27 cellular contexts compared by ENCODE assay signal in the genomic region with DNA sequence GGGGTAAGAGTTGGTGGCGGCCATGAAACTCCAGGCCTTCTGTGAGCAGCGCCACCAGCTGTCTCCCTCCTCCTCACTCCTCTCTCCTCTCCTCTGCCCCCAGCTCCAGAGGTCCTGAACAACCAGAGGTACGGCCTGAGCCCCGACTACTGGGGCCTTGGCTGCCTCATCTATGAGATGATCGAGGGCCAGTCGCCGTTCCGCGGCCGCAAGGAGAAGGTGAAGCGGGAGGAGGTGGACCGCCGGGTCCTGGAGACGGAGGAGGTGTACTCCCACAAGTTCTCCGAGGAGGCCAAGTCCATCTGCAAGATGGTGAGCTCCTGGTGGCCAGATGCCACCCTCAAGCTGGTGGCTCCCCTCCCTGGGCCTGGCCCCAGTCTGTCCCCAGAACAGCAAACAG.
DNase-seq lines count a peak whose midpoint lies in the region; ATAC-seq, FAIRE-seq and TF ChIP-seq lines count a peak whose summit lies in the region.
"Had no signal": no experiment of that assay in that cellular context is flagged by ENCODE, and none has a peak within 500 bp of the region (broad histone marks: within the 10 kb centered on the region; RNA-seq: fewer than 3 reads in every experiment).

No MANE protein-coding gene starts in this region.

- H3K4me2 ChIP-seq in H1 (ENCODE audit: insufficient read depth in 1 of 2, low read depth in 2 of 2, low read length in 2 of 2): no peak overlapping the region
- H3K4me2 ChIP-seq: GM23338 had no signal

- H3K4me1 ChIP-seq in right atrium auricular region (peaks cover 0 to 35% of the 10 kb centered on the region in 2 donors), H1 (replicated peaks in 1 of 4; ENCODE audit: control insufficient read depth in 3 of 4, insufficient read depth in 4 of 4, low read length in 3 of 4) (peaks cover 0 to 2% (median 0%) of the 10 kb centered on the region in 4 experiments; a peak in 4 of 7 replicates), lower lobe of right lung (peaks cover 28% of the 10 kb centered on the region), upper lobe of right lung (peaks cover 13% of the 10 kb centered on the region)
- H3K4me1 ChIP-seq: BE2C, HAP-1 had no signal

- H3K36me3 Mint-ChIP-seq in activated T-helper 1 cell treated with anti-CD3 and anti-CD28 coated beads, Interleukin-12 subunit alpha, Interleukin-12 subunit beta, Interleukin-2, Interleukin-4 antibody, amounts not matched to agents 30 ng/mL and 10 ng/mL and 1 ng/mL, durations not matched to agents 14 hours and 24 hours and 36 hours (ENCODE audit: low read depth): peaks cover 20% of the 10 kb centered on the region

- intact Hi-C loops in Right ventricle myocardium superior (cut with DNase I) (no loop called here), lower lobe of right lung (cut with DNase I) (no loop called here), upper lobe of right lung (cut with DNase I) (no loop called here)
- intact Hi-C loops in activated T-helper 1 cell treated with anti-CD3 and anti-CD28 coated beads, Interleukin-12 subunit alpha, Interleukin-12 subunit beta, Interleukin-2, Interleukin-4 antibody, amounts not matched to agents 30 ng/mL and 10 ng/mL and 1 ng/mL, durations not matched to agents 14 hours and 24 hours and 36 hours (cut with micrococcal nuclease): loop anchor here (10.0 kb wide), 1 partner anchor 101 kb away; a partner anchor contains a TSS

- H3K36me3 ChIP-seq in right atrium auricular region: peaks cover 17% of the 10 kb centered on the region
- no peaks in the 10 kb centered on the region for H3K36me3 ChIP-seq in H1 (ENCODE audit: control insufficient read depth in 2 of 4, insufficient read depth in 4 of 4, low read length in 3 of 4)
- H3K36me3 ChIP-seq in lower lobe of right lung: peaks cover 60% of the 10 kb centered on the region
- peaks cover 30% of the 10 kb centered on the region for H3K36me3 ChIP-seq in upper lobe of right lung
- H3K36me3 ChIP-seq: BE2C, HAP-1 had no signal

- H3K4me1 Mint-ChIP-seq in activated T-helper 1 cell treated with anti-CD3 and anti-CD28 coated beads, Interleukin-12 subunit alpha, Interleukin-12 subunit beta, Interleukin-2, Interleukin-4 antibody, amounts not matched to agents 30 ng/mL and 10 ng/mL and 1 ng/mL, durations not matched to agents 14 hours and 24 hours and 36 hours (ENCODE audit: low read depth): peaks cover 3% of the 10 kb centered on the region

- H2BK20ac ChIP-seq in H1 (ENCODE audit: low read length): no peak overlapping the region

- no peak overlapping the region for H2BK15ac ChIP-seq in H1 (ENCODE audit: low read length)

- H3K9me3 ChIP-seq in right atrium auricular region (no peaks in the 10 kb centered on the region), H1 (ENCODE audit: insufficient read depth in 2 of 2, low read depth in 1 of 2, low read length in 1 of 2) (no peaks in the 10 kb centered on the region), lower lobe of right lung (no peaks in the 10 kb centered on the region), upper lobe of right lung (no peaks in the 10 kb centered on the region)
- H3K9me3 ChIP-seq: BE2C, HAP-1 had no signal

- H3K23me2 ChIP-seq in H1 (ENCODE audit: low read depth, low read length): no peaks in the 10 kb centered on the region

- H3K23ac ChIP-seq in H1 (ENCODE audit: insufficient read length): no peak overlapping the region

- POLR2A ChIA-PET in H1 (lab: Charles Lee; ENCODE audit: partially characterized antibody): interaction anchor here (0.8 to 1.2 kb wide), 2 partner anchors 12 to 278 kb away, joined by 3 read pairs; no protein-coding TSS in a partner anchor

- no peaks in the 10 kb centered on the region for H3K79me2 ChIP-seq in H1 (ENCODE audit: control insufficient read depth in 1 of 2, insufficient read depth in 2 of 2, low read length in 2 of 2)

- no peak overlapping the region for H3K4ac ChIP-seq in H1 (replicated peaks; ENCODE audit: insufficient read length, low read depth, low read length)

- CTCF ChIA-PET in H1 (lab: Charles Lee; ENCODE audit: partially characterized antibody): interaction anchor here (0.6 to 6.1 kb wide), 20 partner anchors 9 to 304 kb away, joined by 3 to 57 read pairs (median 5); a partner anchor contains a TSS

- H4K20me1 ChIP-seq in H1 (replicated peaks in 1 of 2; ENCODE audit: control insufficient read depth in 1 of 2, insufficient read depth in 2 of 2, low read length in 2 of 2): no peaks in the 10 kb centered on the region

- H3K4me3 ChIP-seq in right atrium auricular region (no peak overlapping the region), H1 (ENCODE audit: extremely low read depth in 1 of 4, insufficient read depth in 2 of 4, low read depth in 3 of 4, low read length in 4 of 4) (no peak overlapping the region), lower lobe of right lung (no peak overlapping the region), upper lobe of right lung (no peak overlapping the region)
- H3K4me3 ChIP-seq: GM23338, HAP-1, SK-N-MC had no signal

- no peak overlapping the region for H3K14ac ChIP-seq in H1 (ENCODE audit: insufficient read length)

- no peaks in the 10 kb centered on the region for H3K27me3 Mint-ChIP-seq in activated T-helper 1 cell treated with anti-CD3 and anti-CD28 coated beads, Interleukin-12 subunit alpha, Interleukin-12 subunit beta, Interleukin-2, Interleukin-4 antibody, amounts not matched to agents 30 ng/mL and 10 ng/mL and 1 ng/mL, durations not matched to agents 14 hours and 24 hours and 36 hours (ENCODE audit: insufficient read depth)

- no peaks in the 10 kb centered on the region for H3K79me1 ChIP-seq in H1 (ENCODE audit: low read depth, low read length)

- no peaks in the 10 kb centered on the region for H3K9me3 Mint-ChIP-seq in activated T-helper 1 cell treated with anti-CD3 and anti-CD28 coated beads, Interleukin-12 subunit alpha, Interleukin-12 subunit beta, Interleukin-2, Interleukin-4 antibody, amounts not matched to agents 30 ng/mL and 10 ng/mL and 1 ng/mL, durations not matched to agents 14 hours and 24 hours and 36 hours
- H3K9me3 Mint-ChIP-seq: CD4-positive, CD25-positive, alpha-beta regulatory T cell; HFFc6 had no signal

- H4K91ac ChIP-seq in H1 (replicated peaks; ENCODE audit: insufficient read length, low read length): no peak overlapping the region

- H2BK12ac ChIP-seq in H1 (ENCODE audit: low read depth, low read length): no peak overlapping the region

- no peak overlapping the region for H2AFZ ChIP-seq in H1 (ENCODE audit: low read length)
- H2AFZ ChIP-seq: GM23338 had no signal

- H2BK120ac ChIP-seq in H1 (replicated peaks; ENCODE audit: low read depth, low read length): no peak overlapping the region

- TF ChIP-seq POLR2A in H1 (IDR thresholded peaks at IDR 0.05; ENCODE audit: control extremely low read depth in 1 of 2, low read depth in 2 of 2, low read length in 2 of 2): no peak

- TF ChIP-seq EP300 in H1 (IDR thresholded peaks at IDR 0.05; ENCODE audit: borderline replicate concordance in 1 of 2, low read depth in 2 of 2, low read length in 2 of 2): no peak

- H4K5ac ChIP-seq in H1 (ENCODE audit: insufficient read length, low read depth, low read length): no peak overlapping the region

- H4K8ac ChIP-seq in H1 (ENCODE audit: extremely low read depth, insufficient read depth, low read length): peak overlapping the region; percentile 53; the same call in 1 of the 2 replicates

- H3K4me3 Mint-ChIP-seq in activated T-helper 1 cell treated with anti-CD3 and anti-CD28 coated beads, Interleukin-12 subunit alpha, Interleukin-12 subunit beta, Interleukin-2, Interleukin-4 antibody, amounts not matched to agents 30 ng/mL and 10 ng/mL and 1 ng/mL, durations not matched to agents 14 hours and 24 hours and 36 hours: no peak overlapping the region
- H3K4me3 Mint-ChIP-seq: CD4-positive, CD25-positive, alpha-beta regulatory T cell; GM23338; HFFc6 had no signal

- no peaks in the 10 kb centered on the region for H3K27me3 ChIP-seq in right atrium auricular region
- H3K27me3 ChIP-seq in H1 (replicated peaks in 1 of 4; ENCODE audit: control insufficient read depth in 3 of 4, extremely low read depth in 1 of 4, insufficient read depth in 3 of 4, low read length in 3 of 4): no peaks in the 10 kb centered on the region
- H3K27me3 ChIP-seq in lower lobe of right lung (ENCODE audit: low read depth): no peaks in the 10 kb centered on the region
- H3K27me3 ChIP-seq in upper lobe of right lung: no peaks in the 10 kb centered on the region
- H3K27me3 ChIP-seq: BE2C had no signal

- DNase-seq in Right ventricle myocardium superior (peak; percentile 43), right atrium auricular region (ENCODE audit: low spot score) (no peak), H1 (ENCODE audit: low read depth in 1 of 2, low spot score in 2 of 2) (no peak), lower lobe of right lung (peak; percentile 22), upper lobe of right lung (peak; percentile 61), NCI-H345 treated with DMSO at 0.1 percent for 48 hours (lab: John Stamatoyannopoulos, UW; ENCODE audit: unreplicated experiment) (no peak)
- no peak for DNase-seq in activated T-helper 1 cell treated with anti-CD3 and anti-CD28 coated beads, Interleukin-12 subunit alpha, Interleukin-12 subunit beta, Interleukin-2, Interleukin-4 antibody, amounts not matched to agents 30 ng/mL and 10 ng/mL and 1 ng/mL, durations not matched to agents 14 hours and 24 hours and 36 hours (ENCODE audit: low spot score)
- DNase-seq: 8988T; ACHN; BE2C; CD4-positive, CD25-positive, alpha-beta regulatory T cell; HFFc6; KBM-7; MM.1S; NCI-H1417; NCI-H1694; NCI-H2029 treated with DMSO at 0.1 percent for 48 hours; NCI-H526 treated with DMSO at 0.1 percent for 48 hours; SIG-M5 had no signal

- 96% methylated on average over 10 of the region's 15 CpGs; no CpG with 5 or more reads in 1 of the 2 experiments for WGBS in H1 (ENCODE audit: extremely low coverage in 1 of 2, insufficient coverage in 1 of 2, insufficient read length in 1 of 2, insufficient replicate concordance in 2 of 2, low coverage in 1 of 2, low lambda C conversion rate in 2 of 2, missing lambda C conversion rate in 1 of 2), 2 experiments

- no peak for FAIRE-seq in H1 (lab: Jason Lieb, UNC)
- FAIRE-seq: D721Med, GM18507, HTR-8/SVneo had no signal

- H2BK5ac ChIP-seq in H1 (ENCODE audit: low read depth, low read length): no peak overlapping the region

- TF ChIP-seq RAD21 in H1 (IDR thresholded peaks at IDR 0.05 in 1 of 2, conservative IDR thresholded peaks at IDR 0.05 in 1 of 2; ENCODE audit: low read depth in 2 of 2, low read length in 2 of 2): no peak

- no peak overlapping the region for H3K56ac ChIP-seq in H1 (replicated peaks; ENCODE audit: insufficient read length, low read depth, low read length)

- no peak for TF ChIP-seq CTCF in right atrium auricular region (IDR thresholded peaks at IDR 0.05)
- no peak for TF ChIP-seq CTCF in H1 (IDR thresholded peaks at IDR 0.05; ENCODE audit: control extremely low read depth in 1 of 3, insufficient read depth in 1 of 3, low read depth in 1 of 3, low read length in 3 of 3)
- TF ChIP-seq CTCF in lower lobe of right lung (IDR thresholded peaks at IDR 0.05): no peak
- TF ChIP-seq CTCF in upper lobe of right lung (IDR thresholded peaks at IDR 0.05): no peak

- no peak overlapping the region for H3K9ac ChIP-seq in H1 (replicated peaks in 1 of 4; ENCODE audit: extremely low read depth in 1 of 4, low read depth in 3 of 4, low read length in 3 of 4)

- H2AK5ac ChIP-seq in H1 (ENCODE audit: low read depth, low read length): no peak overlapping the region

- H3K27ac Mint-ChIP-seq in activated T-helper 1 cell treated with anti-CD3 and anti-CD28 coated beads, Interleukin-12 subunit alpha, Interleukin-12 subunit beta, Interleukin-2, Interleukin-4 antibody, amounts not matched to agents 30 ng/mL and 10 ng/mL and 1 ng/mL, durations not matched to agents 14 hours and 24 hours and 36 hours: no peak overlapping the region
- H3K27ac Mint-ChIP-seq: GM23338, HFFc6 had no signal

- H3K27ac ChIP-seq in right atrium auricular region (peak overlapping the region in 1 of 2 donors; percentile 18), H1 (ENCODE audit: low read depth, low read length) (no peak overlapping the region), lower lobe of right lung (peak overlapping the region; percentile 11), upper lobe of right lung (no peak overlapping the region)
- H3K27ac ChIP-seq: RWPE1, SK-N-MC had no signal

- ATAC-seq in Right ventricle myocardium superior (ENCODE audit: poor library complexity) (no peak), lower lobe of right lung (no peak), upper lobe of right lung (no peak), GM21515 (IDR thresholded peaks at IDR 0.05; ENCODE audit: unreplicated experiment) (no peak)
- ATAC-seq: GM23338 had no signal

- no peak overlapping the region for H3K18ac ChIP-seq in H1 (ENCODE audit: extremely low read depth, low read length)

Comparison
In these comparisons a context has a peak if more than half of its experiments do, and no peak if none do; other contexts are left out.
1. DNase-seq: peak in Right ventricle myocardium superior (single experiment), lower lobe of right lung (single experiment) and upper lobe of right lung (single experiment); none in right atrium auricular region (single experiment), H1 (0 of 2), activated T-helper 1 cell treated with anti-CD3 and anti-CD28 coated beads, Interleukin-12 subunit alpha, Interleukin-12 subunit beta, Interleukin-2, Interleukin-4 antibody, amounts not matched to agents 30 ng/mL and 10 ng/mL and 1 ng/mL, durations not matched to agents 14 hours and 24 hours and 36 hours (single experiment) and NCI-H345 treated with DMSO at 0.1 percent for 48 hours (single experiment).